In the genomic region with DNA sequence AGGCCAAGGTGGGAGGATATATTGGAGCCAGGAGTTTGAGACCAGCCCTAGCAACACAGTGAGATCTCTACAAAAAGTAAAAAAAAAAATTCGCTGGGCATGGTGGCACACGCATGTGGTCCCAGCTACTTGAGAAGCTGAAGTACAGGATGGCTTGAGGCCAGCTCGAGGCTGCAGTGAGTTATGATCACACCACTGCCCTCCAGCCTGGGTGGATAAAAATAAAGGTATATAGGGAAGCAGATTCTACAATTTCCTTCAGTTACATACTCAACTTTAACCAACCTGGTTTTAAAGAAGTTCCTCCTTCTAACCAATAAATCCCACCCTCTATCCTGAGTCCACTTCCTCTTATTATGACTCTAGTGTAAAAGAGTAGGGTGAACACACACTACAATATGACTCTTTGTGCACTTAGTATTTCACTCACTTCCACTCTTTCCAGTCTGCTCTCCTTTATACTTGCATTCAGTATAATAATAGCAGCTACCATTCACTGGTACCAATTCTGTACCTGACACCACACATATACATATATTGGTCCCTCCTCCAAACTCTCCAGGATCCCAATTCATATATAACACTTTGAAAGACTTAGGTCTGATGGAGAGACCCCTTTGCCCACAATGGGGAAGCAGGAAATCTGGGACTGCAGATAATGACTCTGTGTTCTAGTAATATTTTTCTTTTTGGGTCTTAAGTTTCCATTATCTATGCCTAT, we compare ENCODE assay signal across 11 cellular contexts. TPM values are rescaled to one million over a fixed set of nuclear protein-coding genes. Genes with fewer than 3 reads are reported as not detected.
DNase-seq lines count a peak whose midpoint lies in the region; ATAC-seq and TF ChIP-seq lines count a peak whose summit lies in the region.
"Had no signal": no experiment of that assay in that cellular context is flagged by ENCODE, and none has a peak within 500 bp of the region (broad histone marks: within the 10 kb centered on the region; RNA-seq: fewer than 3 reads in every experiment).

No MANE protein-coding gene starts in this region.

- no peak overlapping the region for H3K27ac Mint-ChIP-seq in Calu3 (ENCODE audit: unreplicated experiment)
- H3K27ac Mint-ChIP-seq in activated T-helper 1 cell treated with anti-CD3 and anti-CD28 coated beads, Interleukin-12 subunit alpha, Interleukin-12 subunit beta, Interleukin-2, Interleukin-4 antibody, amounts not matched to agents 30 ng/mL and 10 ng/mL and 1 ng/mL, durations not matched to agents 14 hours and 24 hours and 36 hours, result no peak overlapping the region
- no peak overlapping the region for H3K27ac Mint-ChIP-seq in nephron progenitor cell

- H3K4me3 ChIP-seq in LNCaP clone FGC (ENCODE audit: low read depth, low read length), result peak overlapping the region; percentile 95; the same call in 1 of the 2 replicates

- peaks cover 32% of the 10 kb centered on the region for H3K36me3 Mint-ChIP-seq in Calu3 (ENCODE audit: insufficient read depth, unreplicated experiment)
- peaks cover 25% of the 10 kb centered on the region for H3K36me3 Mint-ChIP-seq in activated T-helper 1 cell treated with anti-CD3 and anti-CD28 coated beads, Interleukin-12 subunit alpha, Interleukin-12 subunit beta, Interleukin-2, Interleukin-4 antibody, amounts not matched to agents 30 ng/mL and 10 ng/mL and 1 ng/mL, durations not matched to agents 14 hours and 24 hours and 36 hours (ENCODE audit: low read depth)
- peaks cover 41% of the 10 kb centered on the region for H3K36me3 Mint-ChIP-seq in nephron progenitor cell (ENCODE audit: low read depth)

- H3K27me3 Mint-ChIP-seq in Calu3 (ENCODE audit: unreplicated experiment) (no peaks in the 10 kb centered on the region), nephron progenitor cell (ENCODE audit: low read depth, poor library complexity) (peaks cover 3% of the 10 kb centered on the region)
- H3K27me3 Mint-ChIP-seq in activated T-helper 1 cell treated with anti-CD3 and anti-CD28 coated beads, Interleukin-12 subunit alpha, Interleukin-12 subunit beta, Interleukin-2, Interleukin-4 antibody, amounts not matched to agents 30 ng/mL and 10 ng/mL and 1 ng/mL, durations not matched to agents 14 hours and 24 hours and 36 hours (ENCODE audit: insufficient read depth), result peaks cover 13% of the 10 kb centered on the region

- H3K4me3 Mint-ChIP-seq in Calu3 (ENCODE audit: low read depth, unreplicated experiment), result no peak overlapping the region
- H3K4me3 Mint-ChIP-seq in activated T-helper 1 cell treated with anti-CD3 and anti-CD28 coated beads, Interleukin-12 subunit alpha, Interleukin-12 subunit beta, Interleukin-2, Interleukin-4 antibody, amounts not matched to agents 30 ng/mL and 10 ng/mL and 1 ng/mL, durations not matched to agents 14 hours and 24 hours and 36 hours, result peak overlapping the region; percentile 94
- H3K4me3 Mint-ChIP-seq in nephron progenitor cell, result peak overlapping the region; percentile 99

- no peaks in the 10 kb centered on the region for H3K9me3 Mint-ChIP-seq in Calu3 (ENCODE audit: low read depth, unreplicated experiment)
- H3K9me3 Mint-ChIP-seq in activated T-helper 1 cell treated with anti-CD3 and anti-CD28 coated beads, Interleukin-12 subunit alpha, Interleukin-12 subunit beta, Interleukin-2, Interleukin-4 antibody, amounts not matched to agents 30 ng/mL and 10 ng/mL and 1 ng/mL, durations not matched to agents 14 hours and 24 hours and 36 hours, result no peaks in the 10 kb centered on the region
- H3K9me3 Mint-ChIP-seq in nephron progenitor cell, result no peaks in the 10 kb centered on the region

- H3K4me1 Mint-ChIP-seq in Calu3 (ENCODE audit: low read depth, unreplicated experiment) (no peaks in the 10 kb centered on the region), nephron progenitor cell (peaks cover 54% of the 10 kb centered on the region)
- peaks cover 46% of the 10 kb centered on the region for H3K4me1 Mint-ChIP-seq in activated T-helper 1 cell treated with anti-CD3 and anti-CD28 coated beads, Interleukin-12 subunit alpha, Interleukin-12 subunit beta, Interleukin-2, Interleukin-4 antibody, amounts not matched to agents 30 ng/mL and 10 ng/mL and 1 ng/mL, durations not matched to agents 14 hours and 24 hours and 36 hours (ENCODE audit: low read depth)

- BruUV-seq in Calu3 (replicated peaks; lab: Mats Ljungman, UMichigan), result TSS peak; percentile 20

- TF ChIP-seq CTCF in Calu3 (IDR thresholded peaks at IDR 0.05; ENCODE audit: unreplicated experiment), result no peak
- TF ChIP-seq CTCF in LNCaP clone FGC (IDR thresholded peaks at IDR 0.05; ENCODE audit: control insufficient read depth, extremely low read depth, insufficient read depth), result no peak
- TF ChIP-seq CTCF in nephron progenitor cell (IDR thresholded peaks at IDR 0.05), result no peak

- DNase-seq in Calu3 (no peak), LNCaP clone FGC (ENCODE audit: low read depth) (no peak), nephron progenitor cell (no peak), nucleus accumbens (lab: John Stamatoyannopoulos, UW) (no peak), NCI-H1105 treated with DMSO at 0.1 percent for 48 hours (lab: John Stamatoyannopoulos, UW) (no peak), cortex of kidney (lab: John Stamatoyannopoulos, UW) (no peak)
- DNase-seq in activated T-helper 1 cell treated with anti-CD3 and anti-CD28 coated beads, Interleukin-12 subunit alpha, Interleukin-12 subunit beta, Interleukin-2, Interleukin-4 antibody, amounts not matched to agents 30 ng/mL and 10 ng/mL and 1 ng/mL, durations not matched to agents 14 hours and 24 hours and 36 hours (ENCODE audit: low spot score), result no peak

- intact Hi-C loops in Calu3 (cut with micrococcal nuclease; ENCODE audit: unreplicated experiment), result no loop called here
- intact Hi-C loops in activated T-helper 1 cell treated with anti-CD3 and anti-CD28 coated beads, Interleukin-12 subunit alpha, Interleukin-12 subunit beta, Interleukin-2, Interleukin-4 antibody, amounts not matched to agents 30 ng/mL and 10 ng/mL and 1 ng/mL, durations not matched to agents 14 hours and 24 hours and 36 hours (cut with micrococcal nuclease), result loop anchor here (2.0 kb wide), 1 partner anchor 18 kb away; no protein-coding TSS in a partner anchor

- CTCF ChIA-PET in Calu3 (lab: Charles Lee), result no interaction called here

- ATAC-seq in HG03571 (IDR thresholded peaks at IDR 0.05; ENCODE audit: unreplicated experiment), result no peak

RNA-seq across cellular contexts. Expression of a gene that starts 2.3 kb away (rescaled TPM):
- 142 and 164 TPM in 2 replicates for total RNA-seq in Calu3 (2022)
- total RNA-seq in activated T-helper 1 cell treated with anti-CD3 and anti-CD28 coated beads, Interleukin-12 subunit alpha, Interleukin-12 subunit beta, Interleukin-2, Interleukin-4 antibody, amounts not matched to agents 30 ng/mL and 10 ng/mL and 1 ng/mL, durations not matched to agents 14 hours and 24 hours and 36 hours, result 116 and 117 TPM in 2 replicates

RNA-seq across cellular contexts. Expression of a gene that starts 16.6 kb away (rescaled TPM):
- total RNA-seq in Calu3 (2022), result 0.73 TPM in 1 of 2 replicates, not detected in the other
- total RNA-seq in activated T-helper 1 cell treated with anti-CD3 and anti-CD28 coated beads, Interleukin-12 subunit alpha, Interleukin-12 subunit beta, Interleukin-2, Interleukin-4 antibody, amounts not matched to agents 30 ng/mL and 10 ng/mL and 1 ng/mL, durations not matched to agents 14 hours and 24 hours and 36 hours, result 0.13 and 0.37 TPM in 2 replicates
- total RNA-seq: RPMI7951 had no signal

RNA-seq across cellular contexts. Expression of a gene that starts 23.2 kb away (rescaled TPM):
- total RNA-seq in Calu3 (2022), result not detected in 2 replicates
- 0.21 and 0.24 TPM in 2 replicates for total RNA-seq in activated T-helper 1 cell treated with anti-CD3 and anti-CD28 coated beads, Interleukin-12 subunit alpha, Interleukin-12 subunit beta, Interleukin-2, Interleukin-4 antibody, amounts not matched to agents 30 ng/mL and 10 ng/mL and 1 ng/mL, durations not matched to agents 14 hours and 24 hours and 36 hours
- total RNA-seq: dermis microvascular lymphatic vessel endothelial cell, prostate gland, RPMI7951 had no signal

RNA-seq across cellular contexts. Expression of a gene that starts 29.6 kb away (rescaled TPM):
- total RNA-seq in Calu3 (2022), result 20.1 and 21.4 TPM in 2 replicates
- total RNA-seq in activated T-helper 1 cell treated with anti-CD3 and anti-CD28 coated beads, Interleukin-12 subunit alpha, Interleukin-12 subunit beta, Interleukin-2, Interleukin-4 antibody, amounts not matched to agents 30 ng/mL and 10 ng/mL and 1 ng/mL, durations not matched to agents 14 hours and 24 hours and 36 hours, result 62.7 and 67.9 TPM in 2 replicates

RNA-seq across cellular contexts. Expression of a gene that starts 44.2 kb away (rescaled TPM):
- total RNA-seq in Calu3 (2022), result 0.12 and 0.21 TPM in 2 replicates
- 0.78 and 1.1 TPM in 2 replicates for total RNA-seq in activated T-helper 1 cell treated with anti-CD3 and anti-CD28 coated beads, Interleukin-12 subunit alpha, Interleukin-12 subunit beta, Interleukin-2, Interleukin-4 antibody, amounts not matched to agents 30 ng/mL and 10 ng/mL and 1 ng/mL, durations not matched to agents 14 hours and 24 hours and 36 hours
- total RNA-seq: RPMI7951 had no signal
